Comparison of ENCODE assay signal across 27 cellular contexts in genomic region chr11:17397311-17398002, GRCh38. TPM values are rescaled to one million over a fixed set of nuclear protein-coding genes. Genes with fewer than 3 reads are reported as not detected.
"Had no signal": no experiment of that assay in that cellular context is flagged by ENCODE, and none has a peak within 500 bp of the region (broad histone marks: within the 10 kb centered on the region; RNA-seq: fewer than 3 reads in every experiment).

No MANE protein-coding gene starts in this region.

- H2AFZ ChIP-seq: parathyroid adenoma had no signal

- H3K4me2 ChIP-seq: smooth muscle cell had no signal

- DNase-seq: hypothalamus; immature natural killer cell; kidney; left colon; left lung; midbrain; mucosa of descending colon; naive thymus-derived CD4-positive, alpha-beta T cell; occipital lobe; psoas muscle; stimulated activated CD4-positive, alpha-beta T cell treated with anti-CD3 and anti-CD28 coated beads, Interleukin-12 subunit alpha, Interleukin-12 subunit beta, amount 100 ng/mL, for 4 hours; stimulated activated CD4-positive, alpha-beta T cell treated with anti-CD3 and anti-CD28 coated beads, Interleukin-15, amount 100 ng/mL, for 24 hours; stimulated activated CD4-positive, alpha-beta T cell treated with anti-CD3 and anti-CD28 coated beads, Interleukin-2, amount 100 ng/mL, for 24 hours; stimulated activated CD4-positive, alpha-beta T cell treated with anti-CD3 and anti-CD28 coated beads, Interleukin-4, amount 100 ng/mL, for 1 hour; stimulated activated naive CD4-positive, alpha-beta T cell; tibial artery; trophoblast cell; upper lobe of right lung had no signal

- H3K9me3 ChIP-seq: left lung, mucosa of descending colon, neutrophil, psoas muscle, right lobe of liver, suprapubic skin, thoracic aorta, tibial artery, upper lobe of right lung had no signal

- H3K4me1 ChIP-seq: left lung, parathyroid adenoma, right lobe of liver, suprapubic skin, tibial artery, upper lobe of right lung had no signal

- H3K36me3 ChIP-seq: left lung, neutrophil, right lobe of liver, suprapubic skin, thoracic aorta, tibial artery, upper lobe of right lung had no signal

- H3K27ac ChIP-seq: left lung, neutrophil, parathyroid adenoma, psoas muscle, right lobe of liver, suprapubic skin, thoracic aorta, tibial artery, upper lobe of right lung had no signal

- ATAC-seq: left colon; left lung; mucosa of descending colon; naive thymus-derived CD4-positive, alpha-beta T cell; natural killer cell treated with Interleukin-12 subunit alpha and Interleukin-12 subunit beta and Interleukin-15 and Interleukin-18, amount 100 ng/mL, for 72 hours; psoas muscle; right lobe of liver; upper lobe of right lung had no signal

- H3K27me3 ChIP-seq: left lung, neutrophil, right lobe of liver, suprapubic skin, tibial artery, upper lobe of right lung had no signal

- H3K4me3 ChIP-seq: left lung, lung, mucosa of descending colon, psoas muscle, right lobe of liver, smooth muscle cell, suprapubic skin, thoracic aorta, tibial artery, upper lobe of right lung had no signal

- H3K9ac ChIP-seq: parathyroid adenoma had no signal

RNA-seq across cellular contexts. Expression of gene KCNJ11, which starts 9.0 kb away (rescaled TPM):
- total RNA-seq: osteocyte, smooth muscle cell had no signal
- polyA plus RNA-seq: immature natural killer cell; naive thymus-derived CD4-positive, alpha-beta T cell; smooth muscle cell had no signal

RNA-seq across cellular contexts. Expression of gene NCR3LG1, which starts 45.9 kb away (rescaled TPM):
- polyA plus RNA-seq: naive thymus-derived CD4-positive, alpha-beta T cell had no signal
